ENCODE assay signal across 1 cellular context in genomic region chr6:43630980-43631619, GRCh38.
TF ChIP-seq lines count a peak whose summit lies in the region.

No MANE protein-coding gene starts in this region.

TF ChIP-seq in GM23338, 12 proteins besides CTCF, POLR2A, EP300 and RAD21:
- TF ChIP-seq, protein P1, sequence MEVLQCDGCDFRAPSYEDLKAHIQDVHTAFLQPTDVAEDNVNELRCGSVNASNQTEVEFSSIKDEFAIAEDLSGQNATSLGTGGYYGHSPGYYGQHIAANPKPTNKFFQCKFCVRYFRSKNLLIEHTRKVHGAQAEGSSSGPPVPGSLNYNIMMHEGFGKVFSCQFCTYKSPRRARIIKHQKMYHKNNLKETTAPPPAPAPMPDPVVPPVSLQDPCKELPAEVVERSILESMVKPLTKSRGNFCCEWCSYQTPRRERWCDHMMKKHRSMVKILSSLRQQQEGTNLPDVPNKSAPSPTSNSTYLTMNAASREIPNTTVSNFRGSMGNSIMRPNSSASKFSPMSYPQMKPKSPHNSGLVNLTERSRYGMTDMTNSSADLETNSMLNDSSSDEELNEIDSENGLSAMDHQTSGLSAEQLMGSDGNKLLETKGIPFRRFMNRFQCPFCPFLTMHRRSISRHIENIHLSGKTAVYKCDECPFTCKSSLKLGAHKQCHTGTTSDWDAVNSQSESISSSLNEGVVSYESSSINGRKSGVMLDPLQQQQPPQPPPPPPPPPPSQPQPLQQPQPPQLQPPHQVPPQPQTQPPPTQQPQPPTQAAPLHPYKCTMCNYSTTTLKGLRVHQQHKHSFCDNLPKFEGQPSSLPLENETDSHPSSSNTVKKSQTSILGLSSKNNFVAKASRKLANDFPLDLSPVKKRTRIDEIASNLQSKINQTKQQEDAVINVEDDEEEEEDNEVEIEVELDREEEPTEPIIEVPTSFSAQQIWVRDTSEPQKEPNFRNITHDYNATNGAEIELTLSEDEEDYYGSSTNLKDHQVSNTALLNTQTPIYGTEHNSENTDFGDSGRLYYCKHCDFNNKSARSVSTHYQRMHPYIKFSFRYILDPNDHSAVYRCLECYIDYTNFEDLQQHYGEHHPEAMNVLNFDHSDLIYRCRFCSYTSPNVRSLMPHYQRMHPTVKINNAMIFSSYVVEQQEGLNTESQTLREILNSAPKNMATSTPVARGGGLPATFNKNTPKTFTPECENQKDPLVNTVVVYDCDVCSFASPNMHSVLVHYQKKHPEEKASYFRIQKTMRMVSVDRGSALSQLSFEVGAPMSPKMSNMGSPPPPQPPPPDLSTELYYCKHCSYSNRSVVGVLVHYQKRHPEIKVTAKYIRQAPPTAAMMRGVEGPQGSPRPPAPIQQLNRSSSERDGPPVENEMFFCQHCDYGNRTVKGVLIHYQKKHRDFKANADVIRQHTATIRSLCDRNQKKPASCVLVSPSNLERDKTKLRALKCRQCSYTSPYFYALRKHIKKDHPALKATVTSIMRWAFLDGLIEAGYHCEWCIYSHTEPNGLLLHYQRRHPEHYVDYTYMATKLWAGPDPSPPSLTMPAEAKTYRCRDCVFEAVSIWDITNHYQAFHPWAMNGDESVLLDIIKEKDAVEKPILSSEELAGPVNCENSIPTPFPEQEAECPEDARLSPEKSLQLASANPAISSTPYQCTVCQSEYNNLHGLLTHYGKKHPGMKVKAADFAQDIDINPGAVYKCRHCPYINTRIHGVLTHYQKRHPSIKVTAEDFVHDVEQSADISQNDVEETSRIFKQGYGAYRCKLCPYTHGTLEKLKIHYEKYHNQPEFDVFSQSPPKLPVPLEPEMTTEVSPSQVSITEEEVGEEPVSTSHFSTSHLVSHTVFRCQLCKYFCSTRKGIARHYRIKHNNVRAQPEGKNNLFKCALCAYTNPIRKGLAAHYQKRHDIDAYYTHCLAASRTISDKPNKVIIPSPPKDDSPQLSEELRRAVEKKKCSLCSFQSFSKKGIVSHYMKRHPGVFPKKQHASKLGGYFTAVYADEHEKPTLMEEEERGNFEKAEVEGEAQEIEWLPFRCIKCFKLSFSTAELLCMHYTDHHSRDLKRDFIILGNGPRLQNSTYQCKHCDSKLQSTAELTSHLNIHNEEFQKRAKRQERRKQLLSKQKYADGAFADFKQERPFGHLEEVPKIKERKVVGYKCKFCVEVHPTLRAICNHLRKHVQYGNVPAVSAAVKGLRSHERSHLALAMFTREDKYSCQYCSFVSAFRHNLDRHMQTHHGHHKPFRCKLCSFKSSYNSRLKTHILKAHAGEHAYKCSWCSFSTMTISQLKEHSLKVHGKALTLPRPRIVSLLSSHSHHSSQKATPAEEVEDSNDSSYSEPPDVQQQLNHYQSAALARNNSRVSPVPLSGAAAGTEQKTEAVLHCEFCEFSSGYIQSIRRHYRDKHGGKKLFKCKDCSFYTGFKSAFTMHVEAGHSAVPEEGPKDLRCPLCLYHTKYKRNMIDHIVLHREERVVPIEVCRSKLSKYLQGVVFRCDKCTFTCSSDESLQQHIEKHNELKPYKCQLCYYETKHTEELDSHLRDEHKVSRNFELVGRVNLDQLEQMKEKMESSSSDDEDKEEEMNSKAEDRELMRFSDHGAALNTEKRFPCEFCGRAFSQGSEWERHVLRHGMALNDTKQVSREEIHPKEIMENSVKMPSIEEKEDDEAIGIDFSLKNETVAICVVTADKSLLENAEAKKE (CRISPR knock-in tag; IDR thresholded peaks at IDR 0.05) = no peak
